1 cellular context compared by ENCODE assay signal in genomic region chr17:79026345-79027273, GRCh38.
TF ChIP-seq lines count a peak whose summit lies in the region.

No MANE protein-coding gene starts in this region.

TF ChIP-seq in K562, 482 proteins besides CTCF, POLR2A, EP300 and RAD21 (continued from another document):
- TF ChIP-seq JUND (IDR thresholded peaks at IDR 0.05; ENCODE audit: borderline replicate concordance, low read depth, low read length) (peak; percentile 69), JUND (tag; IDR thresholded peaks at IDR 0.05; ENCODE audit: borderline replicate concordance, low read depth, low read length) (no peak), ZNF740 (CRISPR knock-in tag; IDR thresholded peaks at IDR 0.05) (no peak), ZNF740 (tag; IDR thresholded peaks at IDR 0.05) (0 out of 4 replicates have a peak, but pooled peaks of 1 of the 2 experiments have one; percentile 21), TFAP4 (CRISPR knock-in tag; IDR thresholded peaks at IDR 0.05; ENCODE audit: borderline replicate concordance) (peak; percentile 36; the same call in 1 of the 2 replicates), ATF3 (IDR thresholded peaks at IDR 0.05) (peak; percentile 46; the same call in 1 of the 2 replicates), ATF3 (CRISPR knock-in tag; conservative IDR thresholded peaks at IDR 0.05) (no peak), TEAD4 (IDR thresholded peaks at IDR 0.05; ENCODE audit: low read length) (0 out of 2 replicates have a peak, but pooled peaks have one; percentile 17), TEAD4 (CRISPR knock-in tag; IDR thresholded peaks at IDR 0.05; ENCODE audit: borderline replicate concordance) (no peak), RBM34 (IDR thresholded peaks at IDR 0.05; ENCODE audit: borderline replicate concordance, insufficient read depth, low read length) (no peak), NR2C2 (CRISPR knock-in tag; IDR thresholded peaks at IDR 0.05) (no peak), NR2C2 (tag; IDR thresholded peaks at IDR 0.05) (0 out of 2 replicates have a peak, but pooled peaks have one; percentile 5), CREBBP (IDR thresholded peaks at IDR 0.05; ENCODE audit: low read depth, low read length) (no peak), FOSL1 (tag; conservative IDR thresholded peaks at IDR 0.05) (peak; percentile 76), VEZF1 (CRISPR knock-in tag; IDR thresholded peaks at IDR 0.05) (peak; percentile 41), CREB3L1 (IDR thresholded peaks at IDR 0.05; ENCODE audit: borderline replicate concordance, low read depth) (no peak)
